ENCODE assay signal across 1 cellular context in the genomic region with DNA sequence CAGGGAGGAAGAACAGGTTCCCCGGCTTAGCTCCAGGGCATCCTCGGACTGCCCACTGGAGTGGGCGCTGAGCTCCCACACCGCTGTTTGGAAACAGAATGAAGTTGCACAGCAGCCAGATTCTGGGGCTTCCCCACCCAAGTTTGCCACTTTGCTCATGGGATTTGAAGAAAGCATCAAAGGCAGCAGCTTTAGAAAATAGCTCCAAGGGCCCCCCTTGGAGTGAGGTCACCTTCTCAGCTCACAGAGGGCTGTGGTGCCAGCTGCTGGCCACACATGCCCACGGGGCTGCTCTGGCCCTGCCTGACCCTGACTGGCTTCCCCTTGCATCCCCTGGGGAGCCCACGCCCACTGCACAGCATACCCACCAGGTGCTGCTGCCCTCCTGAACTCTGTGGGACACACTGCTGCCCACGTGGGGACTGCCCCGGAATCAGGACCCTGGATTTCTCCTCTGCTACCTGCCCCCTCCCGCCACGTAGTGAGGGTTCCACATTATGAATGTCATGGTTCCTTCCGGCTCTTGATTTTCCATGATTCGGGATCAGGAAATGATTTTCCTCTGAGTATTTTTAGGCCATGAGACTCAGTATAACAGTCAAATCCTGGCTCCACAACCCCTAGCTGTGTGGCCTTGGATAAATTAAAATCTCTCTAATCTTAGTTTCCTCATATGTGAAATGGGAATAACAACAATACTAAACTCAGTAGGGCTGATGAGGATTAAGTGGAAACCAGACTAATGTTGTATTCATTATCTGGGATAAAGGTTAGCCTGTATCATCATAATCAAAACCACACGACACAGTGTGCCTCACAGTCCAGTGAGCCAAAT.
TF ChIP-seq lines count a peak whose summit lies in the region.

No MANE protein-coding gene starts in this region.

TF ChIP-seq in GM23338, 12 proteins besides CTCF, POLR2A, EP300 and RAD21 (continued from another document):
- TF ChIP-seq, protein P1, sequence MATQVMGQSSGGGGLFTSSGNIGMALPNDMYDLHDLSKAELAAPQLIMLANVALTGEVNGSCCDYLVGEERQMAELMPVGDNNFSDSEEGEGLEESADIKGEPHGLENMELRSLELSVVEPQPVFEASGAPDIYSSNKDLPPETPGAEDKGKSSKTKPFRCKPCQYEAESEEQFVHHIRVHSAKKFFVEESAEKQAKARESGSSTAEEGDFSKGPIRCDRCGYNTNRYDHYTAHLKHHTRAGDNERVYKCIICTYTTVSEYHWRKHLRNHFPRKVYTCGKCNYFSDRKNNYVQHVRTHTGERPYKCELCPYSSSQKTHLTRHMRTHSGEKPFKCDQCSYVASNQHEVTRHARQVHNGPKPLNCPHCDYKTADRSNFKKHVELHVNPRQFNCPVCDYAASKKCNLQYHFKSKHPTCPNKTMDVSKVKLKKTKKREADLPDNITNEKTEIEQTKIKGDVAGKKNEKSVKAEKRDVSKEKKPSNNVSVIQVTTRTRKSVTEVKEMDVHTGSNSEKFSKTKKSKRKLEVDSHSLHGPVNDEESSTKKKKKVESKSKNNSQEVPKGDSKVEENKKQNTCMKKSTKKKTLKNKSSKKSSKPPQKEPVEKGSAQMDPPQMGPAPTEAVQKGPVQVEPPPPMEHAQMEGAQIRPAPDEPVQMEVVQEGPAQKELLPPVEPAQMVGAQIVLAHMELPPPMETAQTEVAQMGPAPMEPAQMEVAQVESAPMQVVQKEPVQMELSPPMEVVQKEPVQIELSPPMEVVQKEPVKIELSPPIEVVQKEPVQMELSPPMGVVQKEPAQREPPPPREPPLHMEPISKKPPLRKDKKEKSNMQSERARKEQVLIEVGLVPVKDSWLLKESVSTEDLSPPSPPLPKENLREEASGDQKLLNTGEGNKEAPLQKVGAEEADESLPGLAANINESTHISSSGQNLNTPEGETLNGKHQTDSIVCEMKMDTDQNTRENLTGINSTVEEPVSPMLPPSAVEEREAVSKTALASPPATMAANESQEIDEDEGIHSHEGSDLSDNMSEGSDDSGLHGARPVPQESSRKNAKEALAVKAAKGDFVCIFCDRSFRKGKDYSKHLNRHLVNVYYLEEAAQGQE (IDR thresholded peaks at IDR 0.05; ENCODE audit: unreplicated experiment): no peak
- TF ChIP-seq, protein P2, sequence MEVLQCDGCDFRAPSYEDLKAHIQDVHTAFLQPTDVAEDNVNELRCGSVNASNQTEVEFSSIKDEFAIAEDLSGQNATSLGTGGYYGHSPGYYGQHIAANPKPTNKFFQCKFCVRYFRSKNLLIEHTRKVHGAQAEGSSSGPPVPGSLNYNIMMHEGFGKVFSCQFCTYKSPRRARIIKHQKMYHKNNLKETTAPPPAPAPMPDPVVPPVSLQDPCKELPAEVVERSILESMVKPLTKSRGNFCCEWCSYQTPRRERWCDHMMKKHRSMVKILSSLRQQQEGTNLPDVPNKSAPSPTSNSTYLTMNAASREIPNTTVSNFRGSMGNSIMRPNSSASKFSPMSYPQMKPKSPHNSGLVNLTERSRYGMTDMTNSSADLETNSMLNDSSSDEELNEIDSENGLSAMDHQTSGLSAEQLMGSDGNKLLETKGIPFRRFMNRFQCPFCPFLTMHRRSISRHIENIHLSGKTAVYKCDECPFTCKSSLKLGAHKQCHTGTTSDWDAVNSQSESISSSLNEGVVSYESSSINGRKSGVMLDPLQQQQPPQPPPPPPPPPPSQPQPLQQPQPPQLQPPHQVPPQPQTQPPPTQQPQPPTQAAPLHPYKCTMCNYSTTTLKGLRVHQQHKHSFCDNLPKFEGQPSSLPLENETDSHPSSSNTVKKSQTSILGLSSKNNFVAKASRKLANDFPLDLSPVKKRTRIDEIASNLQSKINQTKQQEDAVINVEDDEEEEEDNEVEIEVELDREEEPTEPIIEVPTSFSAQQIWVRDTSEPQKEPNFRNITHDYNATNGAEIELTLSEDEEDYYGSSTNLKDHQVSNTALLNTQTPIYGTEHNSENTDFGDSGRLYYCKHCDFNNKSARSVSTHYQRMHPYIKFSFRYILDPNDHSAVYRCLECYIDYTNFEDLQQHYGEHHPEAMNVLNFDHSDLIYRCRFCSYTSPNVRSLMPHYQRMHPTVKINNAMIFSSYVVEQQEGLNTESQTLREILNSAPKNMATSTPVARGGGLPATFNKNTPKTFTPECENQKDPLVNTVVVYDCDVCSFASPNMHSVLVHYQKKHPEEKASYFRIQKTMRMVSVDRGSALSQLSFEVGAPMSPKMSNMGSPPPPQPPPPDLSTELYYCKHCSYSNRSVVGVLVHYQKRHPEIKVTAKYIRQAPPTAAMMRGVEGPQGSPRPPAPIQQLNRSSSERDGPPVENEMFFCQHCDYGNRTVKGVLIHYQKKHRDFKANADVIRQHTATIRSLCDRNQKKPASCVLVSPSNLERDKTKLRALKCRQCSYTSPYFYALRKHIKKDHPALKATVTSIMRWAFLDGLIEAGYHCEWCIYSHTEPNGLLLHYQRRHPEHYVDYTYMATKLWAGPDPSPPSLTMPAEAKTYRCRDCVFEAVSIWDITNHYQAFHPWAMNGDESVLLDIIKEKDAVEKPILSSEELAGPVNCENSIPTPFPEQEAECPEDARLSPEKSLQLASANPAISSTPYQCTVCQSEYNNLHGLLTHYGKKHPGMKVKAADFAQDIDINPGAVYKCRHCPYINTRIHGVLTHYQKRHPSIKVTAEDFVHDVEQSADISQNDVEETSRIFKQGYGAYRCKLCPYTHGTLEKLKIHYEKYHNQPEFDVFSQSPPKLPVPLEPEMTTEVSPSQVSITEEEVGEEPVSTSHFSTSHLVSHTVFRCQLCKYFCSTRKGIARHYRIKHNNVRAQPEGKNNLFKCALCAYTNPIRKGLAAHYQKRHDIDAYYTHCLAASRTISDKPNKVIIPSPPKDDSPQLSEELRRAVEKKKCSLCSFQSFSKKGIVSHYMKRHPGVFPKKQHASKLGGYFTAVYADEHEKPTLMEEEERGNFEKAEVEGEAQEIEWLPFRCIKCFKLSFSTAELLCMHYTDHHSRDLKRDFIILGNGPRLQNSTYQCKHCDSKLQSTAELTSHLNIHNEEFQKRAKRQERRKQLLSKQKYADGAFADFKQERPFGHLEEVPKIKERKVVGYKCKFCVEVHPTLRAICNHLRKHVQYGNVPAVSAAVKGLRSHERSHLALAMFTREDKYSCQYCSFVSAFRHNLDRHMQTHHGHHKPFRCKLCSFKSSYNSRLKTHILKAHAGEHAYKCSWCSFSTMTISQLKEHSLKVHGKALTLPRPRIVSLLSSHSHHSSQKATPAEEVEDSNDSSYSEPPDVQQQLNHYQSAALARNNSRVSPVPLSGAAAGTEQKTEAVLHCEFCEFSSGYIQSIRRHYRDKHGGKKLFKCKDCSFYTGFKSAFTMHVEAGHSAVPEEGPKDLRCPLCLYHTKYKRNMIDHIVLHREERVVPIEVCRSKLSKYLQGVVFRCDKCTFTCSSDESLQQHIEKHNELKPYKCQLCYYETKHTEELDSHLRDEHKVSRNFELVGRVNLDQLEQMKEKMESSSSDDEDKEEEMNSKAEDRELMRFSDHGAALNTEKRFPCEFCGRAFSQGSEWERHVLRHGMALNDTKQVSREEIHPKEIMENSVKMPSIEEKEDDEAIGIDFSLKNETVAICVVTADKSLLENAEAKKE (CRISPR knock-in tag; IDR thresholded peaks at IDR 0.05): no peak
- TF ChIP-seq STAT1 (IDR thresholded peaks at IDR 0.05; ENCODE audit: unreplicated experiment) (no peak), ZNF114 (CRISPR knock-in tag; IDR thresholded peaks at IDR 0.05) (no peak), EZH2phosphoT487 (IDR thresholded peaks at IDR 0.05; ENCODE audit: unreplicated experiment) (no peak)
